In genomic region chr7:100582650-100583049, GRCh38 we compare ENCODE assay signal across 11 cellular contexts. TPM values are rescaled to one million over a fixed set of nuclear protein-coding genes. Genes with fewer than 3 reads are reported as not detected.
A peak's percentile ranks its signal among the peaks of the same experiment; 100 is the strongest.
DNase-seq lines count a peak whose midpoint lies in the region; ATAC-seq, FAIRE-seq and TF ChIP-seq lines count a peak whose summit lies in the region.
"Had no signal": no experiment of that assay in that cellular context is flagged by ENCODE, and none has a peak within 500 bp of the region (broad histone marks: within the 10 kb centered on the region; RNA-seq: fewer than 3 reads in every experiment).

No MANE protein-coding gene starts in this region.

- H4K20me1 ChIP-seq in astrocyte (ENCODE audit: insufficient read depth, low read length): peaks cover 56% of the 10 kb centered on the region

- TF ChIP-seq POLR2A in heart left ventricle (IDR thresholded peaks at IDR 0.05) (no peak), transverse colon (IDR thresholded peaks at IDR 0.05) (no peak)

- peak overlapping the region; percentile 63 for H3K27ac Mint-ChIP-seq in astrocyte (ENCODE audit: unreplicated experiment)
- peak overlapping the region; percentile 91 for H3K27ac Mint-ChIP-seq in mesothelial cell of epicardium

- 52 to 62% (median 55%) methylated on average over 11 of the region's 11 CpGs for WGBS in heart left ventricle, 4 donors
- 73% methylated on average over 11 of the region's 11 CpGs; no CpG with 5 or more reads in 1 of the 2 donors for WGBS in transverse colon (ENCODE audit: low coverage in 1 of 2), 2 donors

- H3K9me3 ChIP-seq in heart left ventricle: no peaks in the 10 kb centered on the region
- no peaks in the 10 kb centered on the region for H3K9me3 ChIP-seq in right atrium auricular region
- H3K9me3 ChIP-seq in astrocyte (ENCODE audit: insufficient read depth, low read depth, low read length): no peaks in the 10 kb centered on the region
- H3K9me3 ChIP-seq in transverse colon: no peaks in the 10 kb centered on the region

- in situ Hi-C loops in transverse colon (cut with MboI; ENCODE audit: low pct_ligation_motif_present in 1 of 4, low pct_unique_long_range_greater_than_20kb in 1 of 4, low sequenced_read_pairs in 3 of 4): loop anchor here in 2 of 4 donors (10.0 to 25.0 kb wide), 2 partner anchors 92 to 105 kb away; partner anchors contain the start of genes GIGYF1 (in 1 of the 2) and GNB2 (in 1 of the 2)

- H3K27me3 ChIP-seq in heart left ventricle (no peaks in the 10 kb centered on the region), right atrium auricular region (no peaks in the 10 kb centered on the region), astrocyte (ENCODE audit: insufficient read depth, low read length) (no peaks in the 10 kb centered on the region), transverse colon (no peaks in the 10 kb centered on the region)

- H3K36me3 Mint-ChIP-seq in astrocyte (ENCODE audit: low read depth, unreplicated experiment) (peaks cover 8% of the 10 kb centered on the region), mesothelial cell of epicardium (no peaks in the 10 kb centered on the region)

- no peak for DNase-seq in heart left ventricle
- no peak for DNase-seq in right atrium auricular region (ENCODE audit: low spot score)
- DNase-seq in astrocyte (ENCODE audit: low read depth): no peak
- no peak for DNase-seq in mesothelial cell of epicardium (ENCODE audit: low spot score in 2 of 2, unreplicated experiment in 2 of 2)
- DNase-seq in transverse colon: no peak
- DNase-seq in GM10266 (ENCODE audit: extremely low spot score): no peak
- DNase-seq in dedifferentiated amniotic fluid mesenchymal stem cell (ENCODE audit: extremely low spot score): no peak
- DNase-seq: cortex of kidney, NCI-H1436 treated with DMSO at 0.1 percent for 48 hours had no signal

- no peak for TF ChIP-seq CTCF in heart left ventricle (IDR thresholded peaks at IDR 0.05)
- no peak for TF ChIP-seq CTCF in right atrium auricular region (IDR thresholded peaks at IDR 0.05)
- no peak for TF ChIP-seq CTCF in astrocyte (IDR thresholded peaks at IDR 0.05; ENCODE audit: insufficient read depth, low read depth, low read length)
- TF ChIP-seq CTCF in mesothelial cell of epicardium (IDR thresholded peaks at IDR 0.05; ENCODE audit: unreplicated experiment): no peak
- TF ChIP-seq CTCF in transverse colon (IDR thresholded peaks at IDR 0.05): no peak
- TF ChIP-seq CTCF in GM10266 (IDR thresholded peaks at IDR 0.05; ENCODE audit: control insufficient read depth, insufficient read depth, low read depth, missing control alignments): no peak

- peak overlapping the region; percentile 99 for H3K4me2 ChIP-seq in astrocyte (ENCODE audit: low read length)

- no peak for FAIRE-seq in astrocyte (lab: Jason Lieb, UNC)

- no peak for TF ChIP-seq EP300 in transverse colon (IDR thresholded peaks at IDR 0.05; ENCODE audit: low read depth)

- H3K27me3 Mint-ChIP-seq in astrocyte (ENCODE audit: low read depth, unreplicated experiment): no peaks in the 10 kb centered on the region
- H3K27me3 Mint-ChIP-seq in mesothelial cell of epicardium (ENCODE audit: low read depth): no peaks in the 10 kb centered on the region

- H3K36me3 ChIP-seq in heart left ventricle (peaks cover 2 to 53% (median 44%) of the 10 kb centered on the region in 9 donors), right atrium auricular region (peaks cover 48% of the 10 kb centered on the region), astrocyte (ENCODE audit: insufficient read depth, low read length) (peaks cover 18% of the 10 kb centered on the region), transverse colon (peaks cover 0 to 27% (median 12%) of the 10 kb centered on the region in 4 donors)

- H3K9me3 Mint-ChIP-seq in astrocyte (ENCODE audit: unreplicated experiment): no peaks in the 10 kb centered on the region
- H3K9me3 Mint-ChIP-seq in mesothelial cell of epicardium: no peaks in the 10 kb centered on the region

- H2AFZ ChIP-seq in astrocyte (ENCODE audit: low read depth, low read length): no peak overlapping the region

- peak overlapping the region in 4 of 12 donors; percentile 88 to 100 (median 95) for H3K4me3 ChIP-seq in heart left ventricle
- no peak overlapping the region for H3K4me3 ChIP-seq in right atrium auricular region
- no peak overlapping the region for H3K4me3 ChIP-seq in astrocyte (ENCODE audit: insufficient read depth, low read depth, low read length)
- H3K4me3 ChIP-seq in transverse colon: peak overlapping the region in 1 of 4 donors; percentile 100

- H3K4me3 Mint-ChIP-seq in astrocyte (ENCODE audit: unreplicated experiment) (peak overlapping the region; percentile 81), mesothelial cell of epicardium (peak overlapping the region; percentile 91)

- ATAC-seq in heart left ventricle (no peak), GM21619 (IDR thresholded peaks at IDR 0.05; ENCODE audit: unreplicated experiment) (no peak)

- peaks cover 6 to 45% (median 35%) of the 10 kb centered on the region in 12 donors for H3K4me1 ChIP-seq in heart left ventricle
- peaks cover 0 to 43% of the 10 kb centered on the region in 2 donors for H3K4me1 ChIP-seq in right atrium auricular region
- peaks cover 25% of the 10 kb centered on the region for H3K4me1 ChIP-seq in astrocyte (ENCODE audit: insufficient read depth, low read length)
- peaks cover 9 to 40% (median 33%) of the 10 kb centered on the region in 4 donors for H3K4me1 ChIP-seq in transverse colon

- H3K4me1 Mint-ChIP-seq in astrocyte (ENCODE audit: low read depth, unreplicated experiment) (peaks cover 18% of the 10 kb centered on the region), mesothelial cell of epicardium (peaks cover 32% of the 10 kb centered on the region)

- peak overlapping the region; percentile 78 for H3K9ac ChIP-seq in astrocyte (ENCODE audit: low read length)

- H3K79me2 ChIP-seq in astrocyte (ENCODE audit: insufficient read depth, low read length): peaks cover 51% of the 10 kb centered on the region

- intact Hi-C loops in heart left ventricle (cut with DNase I) (loop anchor here in 3 of 10 donors (5.0 to 10.0 kb wide), 2 partner anchors 92 to 95 kb away; partner anchors contain the start of gene GNB2 (in 2 of the 3)), transverse colon (cut with DNase I; ENCODE audit: low total_unique reads) (loop anchor here (5.0 kb wide), 1 partner anchor 90 kb away; the partner anchor contains the start of gene GNB2)

- H3K27ac ChIP-seq in heart left ventricle (peak overlapping the region in 7 of 12 donors; percentile 48 to 99 (median 96)), right atrium auricular region (peak overlapping the region in 1 of 2 donors; percentile 27), astrocyte (ENCODE audit: low read depth, low read length) (no peak overlapping the region), transverse colon (peak overlapping the region in 3 of 4 donors; percentile 98 to 99 (median 99))

RNA-seq across cellular contexts. Expression of gene LRCH4, which starts 3.3 kb away (rescaled TPM):
- total RNA-seq in heart left ventricle (10 to 100 TPM; 18.5 to 46.6 (median 29.2) TPM), right atrium auricular region (10 to 100 TPM; 23.0 to 46.2 TPM), astrocyte (52.7 and 62.5 TPM in 2 replicates), mesothelial cell of epicardium (117 to 128 TPM (median 127 TPM) in 3 replicates), transverse colon (100 to 1,000 TPM; 115 to 508 (median 151) TPM)
- 10 to 100 TPM; 34.1 to 42.0 TPM for polyA plus RNA-seq in heart left ventricle

RNA-seq across cellular contexts. Expression of gene FBXO24, which starts 3.5 kb away (rescaled TPM):
- total RNA-seq in heart left ventricle: under 1 TPM in 6 of 9 donors, not detected in 3; 0.11 to 0.75 (median 0.48) TPM
- under 1 TPM in 1 of 2 donors, not detected in 1; 0.14 TPM for polyA plus RNA-seq in heart left ventricle
- total RNA-seq in right atrium auricular region: under 1 TPM in 1 of 2 donors, not detected in 1; 0.20 TPM
- 0.17 and 0.52 TPM in 2 replicates for total RNA-seq in astrocyte
- total RNA-seq in mesothelial cell of epicardium: 0.54 to 0.93 TPM (median 0.64 TPM) in 3 replicates
- total RNA-seq in transverse colon: under 1 TPM in 2 of 4 donors, not detected in 2; 0.14 to 0.79 TPM

RNA-seq across cellular contexts. Expression of gene SAP25, which starts 8.9 kb away (rescaled TPM):
- total RNA-seq in heart left ventricle (1 to 10 TPM in 2 of 9 donors, under 1 TPM in 3, not detected in 4; 0.35 to 2.3 (median 0.72) TPM), right atrium auricular region (not detected), astrocyte (1.4 and 1.9 TPM in 2 replicates), mesothelial cell of epicardium (7.9 to 13.5 TPM (median 10.6 TPM) in 3 replicates), transverse colon (10 to 100 TPM in 1 of 4 donors, 1 to 10 TPM in 1, under 1 TPM in 1, not detected in 1; 0.96 to 52.4 (median 2.7) TPM)
- under 1 TPM; 0.30 to 0.65 TPM for polyA plus RNA-seq in heart left ventricle
- total RNA-seq: skeletal muscle tissue had no signal

RNA-seq across cellular contexts. Expression of gene PCOLCE, which starts 19.5 kb away (rescaled TPM):
- 10 to 100 TPM; 15.7 to 68.1 (median 28.3) TPM for total RNA-seq in heart left ventricle
- polyA plus RNA-seq in heart left ventricle: 10 to 100 TPM; 33.5 to 35.4 TPM
- 10 to 100 TPM; 25.4 to 39.0 TPM for total RNA-seq in right atrium auricular region
- total RNA-seq in astrocyte: 10.8 and 15.5 TPM in 2 replicates
- total RNA-seq in mesothelial cell of epicardium: 461 to 479 TPM (median 479 TPM) in 3 replicates
- total RNA-seq in transverse colon: 10 to 100 TPM in 2 of 4 donors, 1 to 10 TPM in 2; 5.6 to 46.2 (median 11.7) TPM

RNA-seq across cellular contexts. Expression of gene MOSPD3, which starts 29.7 kb away (rescaled TPM):
- total RNA-seq in heart left ventricle (10 to 100 TPM in 5 of 9 donors, 1 to 10 TPM in 4; 6.7 to 13.8 (median 10.4) TPM), right atrium auricular region (10 to 100 TPM; 11.8 to 13.5 TPM), astrocyte (18.8 and 20.2 TPM in 2 replicates), mesothelial cell of epicardium (22.5 to 25.9 TPM (median 24.7 TPM) in 3 replicates), transverse colon (10 to 100 TPM; 13.5 to 39.6 (median 18.4) TPM)
- 10 to 100 TPM; 10.4 to 12.3 TPM for polyA plus RNA-seq in heart left ventricle
